In the genomic region with DNA sequence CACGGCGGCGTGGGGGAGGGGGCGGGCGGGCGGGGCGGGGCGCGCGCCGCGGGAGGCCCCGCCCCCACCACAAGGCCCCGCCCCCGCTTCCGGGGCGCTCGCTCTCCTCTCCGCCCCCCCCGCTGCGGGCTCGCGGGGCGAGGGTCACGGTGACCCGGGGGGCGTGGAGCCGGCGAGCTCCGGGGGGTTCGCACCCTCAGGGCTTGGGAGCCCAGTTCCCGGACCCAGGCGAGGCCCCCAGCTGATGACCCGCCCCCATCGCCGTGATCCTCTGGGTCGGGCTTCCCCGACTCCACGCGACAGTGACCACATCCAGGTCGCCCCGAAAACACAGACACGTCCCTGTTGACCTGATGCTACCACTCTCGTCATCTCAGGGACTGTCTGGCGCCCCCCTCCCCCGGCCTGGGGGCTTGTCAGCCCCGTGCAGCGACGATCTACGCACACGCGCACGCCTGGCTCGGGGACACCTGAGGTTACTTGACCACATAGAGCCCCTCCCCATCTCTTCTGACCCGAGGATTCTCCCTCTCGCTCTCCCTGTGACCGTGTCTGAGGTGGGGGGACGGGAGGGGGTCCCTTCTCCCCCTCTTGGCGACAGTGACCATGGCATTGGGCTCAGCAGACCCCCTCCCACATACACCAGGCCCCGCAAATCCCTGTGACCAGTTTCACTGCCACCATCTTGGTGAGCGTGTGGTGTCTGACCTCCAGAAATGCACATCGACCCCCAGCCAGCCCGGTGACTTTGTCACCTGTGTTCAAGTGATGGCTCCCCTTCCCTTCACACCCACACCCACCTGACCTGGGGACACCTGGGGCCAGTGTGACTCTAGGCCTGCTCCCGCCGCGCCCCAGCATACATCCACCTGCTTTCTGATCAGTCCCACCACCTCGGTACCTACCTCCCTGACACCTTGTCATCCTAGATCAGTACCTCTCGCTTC, we compare ENCODE assay signal across 9 cellular contexts. TPM values are rescaled to one million over a fixed set of nuclear protein-coding genes. Genes with fewer than 3 reads are reported as not detected.
DNase-seq lines count a peak whose midpoint lies in the region; ATAC-seq and TF ChIP-seq lines count a peak whose summit lies in the region.
"Had no signal": no experiment of that assay in that cellular context is flagged by ENCODE, and none has a peak within 500 bp of the region (broad histone marks: within the 10 kb centered on the region; RNA-seq: fewer than 3 reads in every experiment).

No MANE protein-coding gene starts in this region.

- H3K36me3 Mint-ChIP-seq in CD4-positive, CD25-positive, alpha-beta regulatory T cell, result peaks cover 6% of the 10 kb centered on the region
- no peaks in the 10 kb centered on the region for H3K36me3 Mint-ChIP-seq in natural killer cell treated with Interleukin-12 subunit alpha and Interleukin-12 subunit beta and Interleukin-15 and Interleukin-18, amount 100 ng/mL, for 72 hours

- peak overlapping the region; percentile 88 to 96 (median 96) for H3K27ac Mint-ChIP-seq in CD4-positive, CD25-positive, alpha-beta regulatory T cell
- H3K27ac Mint-ChIP-seq in natural killer cell treated with Interleukin-12 subunit alpha and Interleukin-12 subunit beta and Interleukin-15 and Interleukin-18, amount 100 ng/mL, for 72 hours, result peak overlapping the region; percentile 87 to 96

- peaks cover 5 to 45% (median 18%) of the 10 kb centered on the region in 4 donors for H3K4me1 Mint-ChIP-seq in CD4-positive, CD25-positive, alpha-beta regulatory T cell
- H3K4me1 Mint-ChIP-seq in natural killer cell treated with Interleukin-12 subunit alpha and Interleukin-12 subunit beta and Interleukin-15 and Interleukin-18, amount 100 ng/mL, for 72 hours (ENCODE audit: low read depth in 2 of 2), result peaks cover 25 to 38% of the 10 kb centered on the region in 2 donors

- H3K4me3 ChIP-seq in CD4-positive, CD25-positive, alpha-beta regulatory T cell (ENCODE audit: low read depth, low read length), result peak overlapping the region; percentile 61
- peak overlapping the region; percentile 88 for H3K4me3 ChIP-seq in epithelial cell of esophagus (ENCODE audit: low read length)

- H3K4me1 ChIP-seq in CD4-positive, CD25-positive, alpha-beta regulatory T cell (ENCODE audit: control insufficient read depth, insufficient read depth, low read length, poor library complexity, severe bottlenecking), result peaks cover 38% of the 10 kb centered on the region

- H3K9me3 Mint-ChIP-seq in CD4-positive, CD25-positive, alpha-beta regulatory T cell, result peaks cover 0 to 9% (median 0%) of the 10 kb centered on the region in 7 donors
- no peaks in the 10 kb centered on the region for H3K9me3 Mint-ChIP-seq in natural killer cell treated with Interleukin-12 subunit alpha and Interleukin-12 subunit beta and Interleukin-15 and Interleukin-18, amount 100 ng/mL, for 72 hours

- no peaks in the 10 kb centered on the region for H3K9me3 ChIP-seq in CD4-positive, CD25-positive, alpha-beta regulatory T cell (ENCODE audit: control insufficient read depth in 2 of 2, low read length in 2 of 2)

- DNase-seq in CD4-positive, CD25-positive, alpha-beta regulatory T cell, result peak; percentile 68 to 79 (median 75)
- peak; percentile 50 for DNase-seq in activated CD4-positive, CD25-positive, alpha-beta regulatory T cell treated with anti-CD3 and anti-CD28 coated beads, Interleukin-2, amount 50 U/mL, for 16 hours (ENCODE audit: low read depth, low spot score)
- DNase-seq in epithelial cell of esophagus (ENCODE audit: low read depth) (no peak), HK-2 (ENCODE audit: unreplicated experiment) (no peak), ACHN (no peak)
- DNase-seq in natural killer cell treated with Interleukin-12 subunit alpha and Interleukin-12 subunit beta and Interleukin-15 and Interleukin-18, amount 100 ng/mL, for 72 hours (ENCODE audit: low spot score), result peak; percentile 84

- H3K27me3 ChIP-seq in CD4-positive, CD25-positive, alpha-beta regulatory T cell (ENCODE audit: control insufficient read depth, insufficient read depth, low read length), result no peaks in the 10 kb centered on the region

- ATAC-seq in CD4-positive, CD25-positive, alpha-beta regulatory T cell (ENCODE audit: low read depth in 2 of 2), result peak; percentile 57 to 60
- ATAC-seq in GM19043 (IDR thresholded peaks at IDR 0.05; ENCODE audit: low read depth, unreplicated experiment), result peak; percentile 23
- ATAC-seq in HG03342 (IDR thresholded peaks at IDR 0.05; ENCODE audit: unreplicated experiment), result peak; percentile 35
- ATAC-seq in natural killer cell treated with Interleukin-12 subunit alpha and Interleukin-12 subunit beta and Interleukin-15 and Interleukin-18, amount 100 ng/mL, for 72 hours, result peak; percentile 70 to 80

- no peaks in the 10 kb centered on the region for H3K36me3 ChIP-seq in CD4-positive, CD25-positive, alpha-beta regulatory T cell (ENCODE audit: control insufficient read depth, insufficient read depth, low read length)

- H3K4me3 Mint-ChIP-seq in CD4-positive, CD25-positive, alpha-beta regulatory T cell, result peak overlapping the region; percentile 89 to 99 (median 94)
- peak overlapping the region; percentile 94 for H3K4me3 Mint-ChIP-seq in natural killer cell treated with Interleukin-12 subunit alpha and Interleukin-12 subunit beta and Interleukin-15 and Interleukin-18, amount 100 ng/mL, for 72 hours

- in situ Hi-C loops in ACHN (cut with HindIII; ENCODE audit: low pct_ligation_motif_present, low pct_unique_long_range_greater_than_20kb, low sequenced_read_pairs), result no loop called here

- H3K27ac ChIP-seq in CD4-positive, CD25-positive, alpha-beta regulatory T cell (ENCODE audit: insufficient read depth, low read length, poor library complexity, severe bottlenecking), result peak overlapping the region; percentile 85

- TF ChIP-seq CTCF in epithelial cell of esophagus (IDR thresholded peaks at IDR 0.05; ENCODE audit: insufficient read depth, low read depth, low read length, missing control alignments), result no peak

- H3K27me3 Mint-ChIP-seq in CD4-positive, CD25-positive, alpha-beta regulatory T cell, result peaks cover 9% of the 10 kb centered on the region
- H3K27me3 Mint-ChIP-seq in natural killer cell treated with Interleukin-12 subunit alpha and Interleukin-12 subunit beta and Interleukin-15 and Interleukin-18, amount 100 ng/mL, for 72 hours, result no peaks in the 10 kb centered on the region

RNA-seq across cellular contexts. Expression of gene MAP2K7, which starts 0.7 kb away (rescaled TPM):
- total RNA-seq in CD4-positive, CD25-positive, alpha-beta regulatory T cell, result 93.4 TPM
- polyA plus RNA-seq in CD4-positive, CD25-positive, alpha-beta regulatory T cell, result 1 to 10 TPM; 1.7 to 3.7 (median 2.6) TPM
- 10 to 100 TPM; 45.2 to 47.1 TPM for total RNA-seq in natural killer cell treated with Interleukin-12 subunit alpha and Interleukin-12 subunit beta and Interleukin-15 and Interleukin-18, amount 100 ng/mL, for 72 hours

RNA-seq across cellular contexts. Expression of gene TGFBR3L, which starts 10.3 kb away (rescaled TPM):
- total RNA-seq in CD4-positive, CD25-positive, alpha-beta regulatory T cell, result 1.1 TPM
- polyA plus RNA-seq in CD4-positive, CD25-positive, alpha-beta regulatory T cell, result not detected
- 1 to 10 TPM; 4.7 to 5.6 TPM for total RNA-seq in natural killer cell treated with Interleukin-12 subunit alpha and Interleukin-12 subunit beta and Interleukin-15 and Interleukin-18, amount 100 ng/mL, for 72 hours

RNA-seq across cellular contexts. Expression of gene SNAPC2, which starts 15.8 kb away (rescaled TPM):
- total RNA-seq in CD4-positive, CD25-positive, alpha-beta regulatory T cell, result 12.1 TPM
- 10 to 100 TPM; 14.3 to 22.1 (median 17.2) TPM for polyA plus RNA-seq in CD4-positive, CD25-positive, alpha-beta regulatory T cell
- 10 to 100 TPM; 25.4 to 48.6 TPM for total RNA-seq in natural killer cell treated with Interleukin-12 subunit alpha and Interleukin-12 subunit beta and Interleukin-15 and Interleukin-18, amount 100 ng/mL, for 72 hours

RNA-seq across cellular contexts. Expression of gene LRRC8E, which starts 16.0 kb away (rescaled TPM):
- not detected for total RNA-seq in CD4-positive, CD25-positive, alpha-beta regulatory T cell
- polyA plus RNA-seq in CD4-positive, CD25-positive, alpha-beta regulatory T cell, result not detected
- not detected for total RNA-seq in natural killer cell treated with Interleukin-12 subunit alpha and Interleukin-12 subunit beta and Interleukin-15 and Interleukin-18, amount 100 ng/mL, for 72 hours
- total RNA-seq: T-helper 1 cell treated with Interleukin-12 subunit alpha and Interleukin-12 subunit beta and Interleukin-4 antibody, amounts not matched to agents 30 ng/mL and 1 ng/mL, for 36 hours had no signal

RNA-seq across cellular contexts. Expression of gene CTXN1, which starts 21.6 kb away (rescaled TPM):
- total RNA-seq in CD4-positive, CD25-positive, alpha-beta regulatory T cell, result not detected
- polyA plus RNA-seq in CD4-positive, CD25-positive, alpha-beta regulatory T cell, result not detected
- under 1 TPM in 1 of 2 donors, not detected in 1; 0.33 TPM for total RNA-seq in natural killer cell treated with Interleukin-12 subunit alpha and Interleukin-12 subunit beta and Interleukin-15 and Interleukin-18, amount 100 ng/mL, for 72 hours
- total RNA-seq: T-helper 1 cell treated with Interleukin-12 subunit alpha and Interleukin-12 subunit beta and Interleukin-4 antibody, amounts not matched to agents 30 ng/mL and 1 ng/mL, for 36 hours had no signal

Comparison
In these comparisons a context has a peak if more than half of its experiments do, and no peak if none do; other contexts are left out.
1. ATAC-seq: peak in every context shown above with its lines; median percentile 75 in natural killer cell treated with Interleukin-12 subunit alpha and Interleukin-12 subunit beta and Interleukin-15 and Interleukin-18, amount 100 ng/mL, for 72 hours; 58 in CD4-positive, CD25-positive, alpha-beta regulatory T cell; 35 in HG03342; 23 in GM19043.
2. DNase-seq: peak in CD4-positive, CD25-positive, alpha-beta regulatory T cell (3 of 3), activated CD4-positive, CD25-positive, alpha-beta regulatory T cell treated with anti-CD3 and anti-CD28 coated beads, Interleukin-2, amount 50 U/mL, for 16 hours (single experiment) and natural killer cell treated with Interleukin-12 subunit alpha and Interleukin-12 subunit beta and Interleukin-15 and Interleukin-18, amount 100 ng/mL, for 72 hours (single experiment); none in epithelial cell of esophagus (single experiment), HK-2 (single experiment) and ACHN (single experiment).